ENCODE assay signal across 8 cellular contexts in genomic region chr5:59660737-59661136, GRCh38.
DNase-seq lines count a peak whose midpoint lies in the region; ATAC-seq, FAIRE-seq and TF ChIP-seq lines count a peak whose summit lies in the region.

No MANE protein-coding gene starts in this region.

- CTCF ChIA-PET in Calu3 (lab: Charles Lee), result interaction anchor here (0.6 to 2.4 kb wide), 10 partner anchors 12 to 158 kb away, joined by 3 to 20 read pairs (median 4); no protein-coding TSS in a partner anchor

- no TSS peak for BruUV-seq in Calu3 (replicated peaks; lab: Mats Ljungman, UMichigan)

- TF ChIP-seq POLR2A in GM12891 (IDR thresholded peaks at IDR 0.05; ENCODE audit: low read depth, low read length), result no peak

- peaks cover 28% of the 10 kb centered on the region for H3K4me1 Mint-ChIP-seq in Calu3 (ENCODE audit: low read depth, unreplicated experiment)
- peaks cover 10% of the 10 kb centered on the region for H3K4me1 Mint-ChIP-seq in GM23338

- no peaks in the 10 kb centered on the region for H3K27me3 Mint-ChIP-seq in Calu3 (ENCODE audit: unreplicated experiment)
- H3K27me3 Mint-ChIP-seq in GM23338 (ENCODE audit: insufficient read depth, low read depth, poor library complexity), result no peaks in the 10 kb centered on the region

- H3K27ac Mint-ChIP-seq in Calu3 (ENCODE audit: unreplicated experiment) (no peak overlapping the region), GM23338 (no peak overlapping the region)

- H3K9me2 ChIP-seq in GM23338 (ENCODE audit: insufficient read depth), result no peaks in the 10 kb centered on the region

- no peaks in the 10 kb centered on the region for H3K36me3 Mint-ChIP-seq in Calu3 (ENCODE audit: insufficient read depth, unreplicated experiment)
- H3K36me3 Mint-ChIP-seq in GM23338 (ENCODE audit: low read depth), result no peaks in the 10 kb centered on the region

- peaks cover 15% of the 10 kb centered on the region; the same call in 1 of the 2 replicates for H3K4me1 ChIP-seq in GM23338 (ENCODE audit: insufficient read depth)

- H3K36me3 ChIP-seq in GM23338 (ENCODE audit: insufficient read depth), result no peaks in the 10 kb centered on the region

- TF ChIP-seq CTCF in Calu3 (IDR thresholded peaks at IDR 0.05; ENCODE audit: unreplicated experiment) (peak; percentile 17), GM23338 (conservative IDR thresholded peaks at IDR 0.05; ENCODE audit: low read depth in 2 of 2) (peak; percentile 57 to 64)

- H3K4me3 ChIP-seq in GM23338, result no peak overlapping the region

- no peaks in the 10 kb centered on the region for H3F3A ChIP-seq in GM23338 (replicated peaks; ENCODE audit: low read depth)

- no peak for FAIRE-seq in GM12891 (lab: Jason Lieb, UNC)

- no peaks in the 10 kb centered on the region for H3K27me3 ChIP-seq in GM23338 (ENCODE audit: insufficient read depth)

- H2AFZ ChIP-seq in GM23338, result no peak overlapping the region; the same call in 1 of the 2 replicates

- no peaks in the 10 kb centered on the region for H3K9me3 Mint-ChIP-seq in Calu3 (ENCODE audit: low read depth, unreplicated experiment)
- H3K9me3 Mint-ChIP-seq in GM23338, result no peaks in the 10 kb centered on the region

- H3K4me3 Mint-ChIP-seq in Calu3 (ENCODE audit: low read depth, unreplicated experiment) (no peak overlapping the region), GM23338 (no peak overlapping the region)

- no peak overlapping the region for H3K27ac ChIP-seq in GM23338 (ENCODE audit: low read depth)

- ATAC-seq in GM23338, result peak; percentile 42; the same call in 1 of the 3 replicates

- intact Hi-C loops in Calu3 (cut with micrococcal nuclease; ENCODE audit: unreplicated experiment), result loop anchor here (1.0 to 5.0 kb wide), 3 partner anchors 73 to 154 kb away; no protein-coding TSS in a partner anchor

- no peak overlapping the region for H3K4me2 ChIP-seq in GM23338

- DNase-seq in Calu3, result peak; percentile 11
- peak; percentile 38 for DNase-seq in GM23338 (ENCODE audit: low spot score)
- DNase-seq in RKO (ENCODE audit: low spot score), result peak; percentile 37
- peak; percentile 34 for DNase-seq in kidney glomerular epithelial cell (lab: John Stamatoyannopoulos, UW)
- no peak for DNase-seq in NCI-H524 treated with DMSO at 0.1 percent for 48 hours (lab: John Stamatoyannopoulos, UW)
- DNase-seq in D341Med (ENCODE audit: low spot score), result no peak
- DNase-seq in GM12891 (ENCODE audit: insufficient read length, low spot score), result no peak
- DNase-seq in DMS153 (lab: John Stamatoyannopoulos, UW), result no peak

- H3K79me2 ChIP-seq in GM23338 (replicated peaks; ENCODE audit: insufficient read depth), result no peaks in the 10 kb centered on the region

- no peaks in the 10 kb centered on the region for H4K20me1 ChIP-seq in GM23338 (replicated peaks; ENCODE audit: insufficient read depth)

TF ChIP-seq in GM23338, 12 proteins besides CTCF, POLR2A, EP300 and RAD21 (continues in another document):
- no peak for TF ChIP-seq ETS1 (IDR thresholded peaks at IDR 0.05)
- no peak for TF ChIP-seq EZH2phosphoT487 (IDR thresholded peaks at IDR 0.05; ENCODE audit: unreplicated experiment)
- no peak for TF ChIP-seq ZNF114 (CRISPR knock-in tag; IDR thresholded peaks at IDR 0.05)
- TF ChIP-seq JUNB (IDR thresholded peaks at IDR 0.05; ENCODE audit: unreplicated experiment), result no peak

TF ChIP-seq in GM12891, 5 proteins besides CTCF, POLR2A, EP300 and RAD21:
- no peak for TF ChIP-seq TAF1 (IDR thresholded peaks at IDR 0.05; ENCODE audit: low read depth, low read length)
- no peak for TF ChIP-seq POLR2AphosphoS5 (IDR thresholded peaks at IDR 0.05; ENCODE audit: low read depth, low read length)
- TF ChIP-seq POU2F2 (IDR thresholded peaks at IDR 0.05; ENCODE audit: low read depth, low read length), result no peak
- TF ChIP-seq PAX5 (IDR thresholded peaks at IDR 0.05; ENCODE audit: insufficient read depth, low read length, severe bottlenecking), result no peak
- no peak for TF ChIP-seq SPI1 (IDR thresholded peaks at IDR 0.05; ENCODE audit: low read depth, low read length)

Comparison
In these comparisons a context has a peak if more than half of its experiments do, and no peak if none do; other contexts are left out.
1. DNase-seq: peak in Calu3 (single experiment), GM23338 (single experiment), RKO (single experiment) and kidney glomerular epithelial cell (single experiment); none in NCI-H524 treated with DMSO at 0.1 percent for 48 hours (single experiment), D341Med (single experiment), GM12891 (single experiment) and DMS153 (single experiment).